In genomic region chr1:34983700-34984355, GRCh38 we compare ENCODE assay signal across 8 cellular contexts. TPM values are rescaled to one million over a fixed set of nuclear protein-coding genes. Genes with fewer than 3 reads are reported as not detected.
DNase-seq lines count a peak whose midpoint lies in the region; ATAC-seq, FAIRE-seq and TF ChIP-seq lines count a peak whose summit lies in the region.

No MANE protein-coding gene starts in this region.

- ATAC-seq in left ventricle myocardium superior = no peak
- ATAC-seq in HG03095 (IDR thresholded peaks at IDR 0.05; ENCODE audit: unreplicated experiment) = no peak

- H3K27ac Mint-ChIP-seq in astrocyte (ENCODE audit: unreplicated experiment) = peak overlapping the region; percentile 99

- peaks cover 7% of the 10 kb centered on the region for H4K20me1 ChIP-seq in astrocyte (ENCODE audit: insufficient read depth, low read length)

- peaks cover 6% of the 10 kb centered on the region for H3K36me3 ChIP-seq in cardiac muscle cell
- peaks cover 13% of the 10 kb centered on the region for H3K36me3 ChIP-seq in astrocyte (ENCODE audit: insufficient read depth, low read length)
- no peaks in the 10 kb centered on the region for H3K36me3 ChIP-seq in uterus

- TF ChIP-seq CTCF in cardiac muscle cell (IDR thresholded peaks at IDR 0.05; ENCODE audit: low read depth, low read length) = no peak
- no peak for TF ChIP-seq CTCF in astrocyte (IDR thresholded peaks at IDR 0.05; ENCODE audit: insufficient read depth, low read depth, low read length)
- TF ChIP-seq CTCF in uterus (IDR thresholded peaks at IDR 0.05) = no peak

- H3K79me2 ChIP-seq in astrocyte (ENCODE audit: insufficient read depth, low read length) = peaks cover 35% of the 10 kb centered on the region

- H3K9me3 ChIP-seq in cardiac muscle cell (ENCODE audit: low read depth) (no peaks in the 10 kb centered on the region), astrocyte (ENCODE audit: insufficient read depth, low read depth, low read length) (no peaks in the 10 kb centered on the region), uterus (no peaks in the 10 kb centered on the region)

- no peak overlapping the region for H3K27ac ChIP-seq in cardiac muscle cell
- H3K27ac ChIP-seq in astrocyte (ENCODE audit: low read depth, low read length) = peak overlapping the region; percentile 92
- H3K27ac ChIP-seq in uterus = peak overlapping the region; percentile 86 to 97

- peak overlapping the region; percentile 99 for H3K4me2 ChIP-seq in astrocyte (ENCODE audit: low read length)

- H3K4me3 Mint-ChIP-seq in astrocyte (ENCODE audit: unreplicated experiment) = peak overlapping the region; percentile 97

- H3K9me3 Mint-ChIP-seq in astrocyte (ENCODE audit: unreplicated experiment) = no peaks in the 10 kb centered on the region

- H3K4me1 ChIP-seq in cardiac muscle cell (ENCODE audit: low read depth) = peaks cover 9% of the 10 kb centered on the region
- H3K4me1 ChIP-seq in astrocyte (ENCODE audit: insufficient read depth, low read length) = peaks cover 12% of the 10 kb centered on the region
- H3K4me1 ChIP-seq in uterus = peaks cover 7 to 9% of the 10 kb centered on the region in 2 donors

- DNase-seq in cardiac muscle cell (ENCODE audit: low read depth in 1 of 2, low spot score in 1 of 2) (peak; percentile 29 to 31), left ventricle myocardium superior (no peak), astrocyte (ENCODE audit: low read depth) (peak; percentile 40), lung microvascular endothelial cell (ENCODE audit: low read depth in 2 of 2) (peak; percentile 11 to 43), uterus (no peak), NCI-H345 (lab: John Stamatoyannopoulos, UW) (no peak), SW 1271 (lab: John Stamatoyannopoulos, UW) (no peak)

- H3K36me3 Mint-ChIP-seq in astrocyte (ENCODE audit: low read depth, unreplicated experiment) = peaks cover 3% of the 10 kb centered on the region

- H3K9ac ChIP-seq in astrocyte (ENCODE audit: low read length) = peak overlapping the region; percentile 89

- intact Hi-C loops in left ventricle myocardium superior (cut with micrococcal nuclease) = no loop called here
- intact Hi-C loops in uterus (cut with DNase I; ENCODE audit: low total_unique reads) = no loop called here

- peaks cover 15% of the 10 kb centered on the region for H3K4me1 Mint-ChIP-seq in astrocyte (ENCODE audit: low read depth, unreplicated experiment)

- no peaks in the 10 kb centered on the region for H3K27me3 Mint-ChIP-seq in astrocyte (ENCODE audit: low read depth, unreplicated experiment)

- H3K4me3 ChIP-seq in cardiac muscle cell (peak overlapping the region; percentile 64), astrocyte (ENCODE audit: insufficient read depth, low read depth, low read length) (peak overlapping the region; percentile 87), uterus (peak overlapping the region; percentile 43 to 86)

- H3K27me3 ChIP-seq in cardiac muscle cell (no peaks in the 10 kb centered on the region), astrocyte (ENCODE audit: insufficient read depth, low read length) (no peaks in the 10 kb centered on the region), uterus (no peaks in the 10 kb centered on the region)

- no peak for FAIRE-seq in astrocyte (lab: Jason Lieb, UNC)

- H2AFZ ChIP-seq in astrocyte (ENCODE audit: low read depth, low read length) = peak overlapping the region; percentile 95

- TF ChIP-seq POLR2A in uterus (IDR thresholded peaks at IDR 0.05) = no peak

RNA-seq across cellular contexts. Expression of gene TMEM35B, which starts 1.3 kb away (rescaled TPM):
- 6.8 and 14.5 TPM in 2 replicates for total RNA-seq in cardiac muscle cell
- 24.3 and 42.7 TPM in 2 replicates for polyA plus RNA-seq in cardiac muscle cell
- 7.8 TPM for total RNA-seq in left ventricle myocardium superior
- 15.6 and 17.0 TPM in 2 replicates for total RNA-seq in astrocyte
- total RNA-seq in lung microvascular endothelial cell = 24.0 and 41.7 TPM in 2 replicates
- 100 to 1,000 TPM in 1 of 4 donors, 10 to 100 TPM in 3; 35.6 to 106 (median 71.2) TPM for total RNA-seq in uterus

RNA-seq across cellular contexts. Expression of gene ZMYM6, which starts 47.9 kb away (rescaled TPM):
- total RNA-seq in cardiac muscle cell = 4.7 and 11.2 TPM in 2 replicates
- 7.3 and 7.7 TPM in 2 replicates for polyA plus RNA-seq in cardiac muscle cell
- total RNA-seq in left ventricle myocardium superior = 11.1 TPM
- total RNA-seq in astrocyte = 18.5 and 20.5 TPM in 2 replicates
- 7.0 and 9.1 TPM in 2 replicates for total RNA-seq in lung microvascular endothelial cell
- total RNA-seq in uterus = 10 to 100 TPM; 13.5 to 41.1 (median 21.5) TPM

RNA-seq across cellular contexts. Expression of gene DLGAP3, which starts 54.4 kb away (rescaled TPM):
- total RNA-seq in cardiac muscle cell (0.42 and 0.95 TPM in 2 replicates), left ventricle myocardium superior (0.10 TPM), astrocyte (1.6 and 2.7 TPM in 2 replicates), lung microvascular endothelial cell (under 0.01 TPM in 1 of 2 replicates, not detected in the other), uterus (under 1 TPM in 1 of 4 donors, not detected in 3; 0.14 TPM)
- polyA plus RNA-seq in cardiac muscle cell = 0.26 and 0.48 TPM in 2 replicates

Comparison
In these comparisons a context has a peak if more than half of its experiments do, and no peak if none do; other contexts are left out.
1. DNase-seq: peak in cardiac muscle cell (2 of 2), astrocyte (single experiment) and lung microvascular endothelial cell (2 of 2); none in left ventricle myocardium superior (single experiment), uterus (0 of 2), NCI-H345 (single experiment) and SW 1271 (0 of 2).
2. Peak in every context shown above with its lines, with median percentiles within 50 percentile points of each other: H3K4me3 ChIP-seq.